In genomic region chr13:66958611-66959010, GRCh38 we compare ENCODE assay signal across 24 cellular contexts.
DNase-seq lines count a peak whose midpoint lies in the region; ATAC-seq lines count a peak whose summit lies in the region.
"Had no signal": no experiment of that assay in that cellular context is flagged by ENCODE, and none has a peak within 500 bp of the region (broad histone marks: within the 10 kb centered on the region; RNA-seq: fewer than 3 reads in every experiment).

No MANE protein-coding gene starts in this region.

- no peaks in the 10 kb centered on the region for H3K27me3 ChIP-seq in ACC112 (ENCODE audit: insufficient read depth, low read length)
- H3K27me3 ChIP-seq: BLaER1 treated with 17β-estradiol and CSF1 and Interleukin-3, amounts not matched to agents 10 nM and 100 nM; body of pancreas had no signal

- no peak overlapping the region for H3K4me3 ChIP-seq in ACC112 (ENCODE audit: low read depth, low read length)
- H3K4me3 ChIP-seq: BLaER1 treated with 17β-estradiol and CSF1 and Interleukin-3, amounts not matched to agents 10 nM and 100 nM; body of pancreas; SK-N-MC had no signal

- no peaks in the 10 kb centered on the region for H3K4me1 ChIP-seq in ACC112 (ENCODE audit: control insufficient read depth, insufficient read depth, low read length, unreplicated experiment)
- H3K4me1 ChIP-seq: BLaER1 treated with 17β-estradiol and CSF1 and Interleukin-3, amounts not matched to agents 10 nM and 100 nM; body of pancreas had no signal

- peak overlapping the region; percentile 6 for H2AFZ ChIP-seq in ACC112 (ENCODE audit: low read length, unreplicated experiment)

- no peaks in the 10 kb centered on the region for H3K36me3 ChIP-seq in ACC112 (ENCODE audit: insufficient read depth, low read length)
- H3K36me3 ChIP-seq: BLaER1 treated with 17β-estradiol and CSF1 and Interleukin-3, amounts not matched to agents 10 nM and 100 nM; WERI-Rb-1 had no signal

- H3K27ac ChIP-seq in ACC112 (ENCODE audit: low read depth, low read length) = no peak overlapping the region
- H3K27ac ChIP-seq: BLaER1 treated with 17β-estradiol and CSF1 and Interleukin-3, amounts not matched to agents 10 nM and 100 nM; body of pancreas; HL-60; SK-N-MC; WERI-Rb-1 had no signal

- ATAC-seq in GM19043 (IDR thresholded peaks at IDR 0.05; ENCODE audit: low read depth, unreplicated experiment) = peak; percentile 64
- ATAC-seq in HG02759 (IDR thresholded peaks at IDR 0.05; ENCODE audit: unreplicated experiment) = peak; percentile 88
- peak; percentile 53 for ATAC-seq in HG03457 (IDR thresholded peaks at IDR 0.05; ENCODE audit: unreplicated experiment)
- ATAC-seq in HG03139 (IDR thresholded peaks at IDR 0.05; ENCODE audit: unreplicated experiment) = no peak
- no peak for ATAC-seq in activated CD4-positive, CD25-positive, alpha-beta regulatory T cell treated with anti-CD3 and anti-CD28 coated beads, Interleukin-2, amount 50 U/mL, for 24 hours
- ATAC-seq: body of pancreas, natural killer cell had no signal

- H3K79me2 ChIP-seq in ACC112 (ENCODE audit: control insufficient read depth, insufficient read depth, low read length, unreplicated experiment) = no peaks in the 10 kb centered on the region

- DNase-seq in NCI-H1436 treated with DMSO at 0.1 percent for 48 hours (lab: John Stamatoyannopoulos, UW) = no peak
- DNase-seq in NK-92 (lab: John Stamatoyannopoulos, UW; ENCODE audit: unreplicated experiment) = no peak
- DNase-seq: activated CD4-positive, alpha-beta memory T cell treated with anti-CD3 and anti-CD28 coated beads for 36 hours; activated gamma-delta T cell treated with Interleukin-2 at 50 U/mL for 16 hours; activated T-cell treated with anti-CD3 and anti-CD28 coated beads for 4 hours; body of pancreas; effector CD4-positive, alpha-beta T cell; GOT3; natural killer cell; NCI-H1105 treated with DMSO at 0.1 percent for 48 hours; NCI-H524 treated with DMSO at 0.1 percent for 48 hours; RPMI8226; stimulated activated CD4-positive, alpha-beta T cell treated with anti-CD3 and anti-CD28 coated beads, Interleukin-12 subunit alpha, Interleukin-12 subunit beta, amount 100 ng/mL, for 4 hours; stimulated activated CD4-positive, alpha-beta T cell treated with anti-CD3 and anti-CD28 coated beads, Interleukin-4, amount 100 ng/mL, for 4 hours; WERI-Rb-1 had no signal

Comparison
In these comparisons a context has a peak if more than half of its experiments do, and no peak if none do; other contexts are left out.
1. ATAC-seq: peak in GM19043 (single experiment), HG02759 (single experiment) and HG03457 (single experiment); none in HG03139 (single experiment) and activated CD4-positive, CD25-positive, alpha-beta regulatory T cell treated with anti-CD3 and anti-CD28 coated beads, Interleukin-2, amount 50 U/mL, for 24 hours (0 of 2).